In the genomic region with DNA sequence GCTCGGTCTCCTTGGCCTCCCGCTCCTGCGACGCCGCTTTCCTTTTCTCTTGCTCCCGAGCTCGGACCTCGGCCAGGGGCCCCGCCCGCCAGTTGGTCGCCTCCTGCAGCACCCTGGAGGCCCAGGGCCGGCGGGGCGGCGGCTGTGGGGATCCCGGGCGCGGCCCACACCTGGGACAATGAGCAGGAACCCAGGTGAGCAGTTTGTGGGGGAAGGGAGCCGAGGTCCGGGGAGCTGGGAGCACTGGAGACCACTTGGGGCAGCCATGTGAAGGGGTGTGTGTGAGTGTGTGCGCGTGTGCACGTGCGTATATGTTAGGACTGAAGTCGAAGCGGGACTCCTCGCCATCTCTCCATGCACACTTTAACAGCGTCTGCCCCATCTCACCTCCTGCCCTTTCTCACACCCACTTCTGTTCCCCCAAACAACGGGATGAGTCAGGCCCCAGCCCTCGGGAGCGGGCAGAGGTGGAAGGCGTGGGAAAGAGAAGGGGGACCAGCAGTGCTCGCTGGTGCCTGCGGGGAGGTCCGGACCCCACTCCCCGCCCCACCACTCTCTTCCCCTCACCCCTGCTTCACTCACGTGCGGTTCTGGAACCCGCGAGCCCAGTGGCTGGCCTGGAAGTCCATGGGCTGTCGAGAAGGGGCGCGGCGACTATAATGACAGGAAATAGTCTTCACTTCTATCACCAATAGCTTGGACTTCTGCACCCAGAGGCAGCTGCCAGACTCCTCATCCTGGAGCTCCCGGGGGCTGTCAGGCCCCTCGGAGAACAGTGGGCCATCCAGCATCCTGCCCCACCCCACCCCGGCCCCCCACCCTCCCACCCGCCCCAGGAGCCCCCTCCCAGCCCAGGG, we compare ENCODE assay signal across 6 cellular contexts. TPM values are rescaled to one million over a fixed set of nuclear protein-coding genes. Genes with fewer than 3 reads are reported as not detected.
DNase-seq lines count a peak whose midpoint lies in the region; ATAC-seq and TF ChIP-seq lines count a peak whose summit lies in the region.

No MANE protein-coding gene starts in this region.

- no peak overlapping the region for H3K27ac Mint-ChIP-seq in activated CD4-positive, alpha-beta T cell treated with anti-CD3 and anti-CD28 coated beads for 36 hours

- peaks cover 79% of the 10 kb centered on the region for H3K27me3 ChIP-seq in iPS-20b (ENCODE audit: insufficient read depth, low read length)

- H3K36me3 Mint-ChIP-seq in activated CD4-positive, alpha-beta T cell treated with anti-CD3 and anti-CD28 coated beads for 36 hours (ENCODE audit: low read depth), result peaks cover 30% of the 10 kb centered on the region

- H3K4me3 ChIP-seq in WI38 (ENCODE audit: low read depth, low read length), result peak overlapping the region; percentile 39
- H3K4me3 ChIP-seq in iPS-20b (ENCODE audit: low read length), result peak overlapping the region; percentile 57

- H3K9me3 ChIP-seq in iPS-20b (ENCODE audit: insufficient read depth, low read depth, low read length), result no peaks in the 10 kb centered on the region

- DNase-seq in activated CD4-positive, alpha-beta T cell treated with anti-CD3 and anti-CD28 coated beads for 36 hours, result peak; percentile 50
- DNase-seq in activated CD4-positive, alpha-beta T cell treated with anti-CD3 and anti-CD28 coated beads, Interleukin-2, amount 50 U/mL, for 1 hour, result no peak
- DNase-seq in NCI-H2081 treated with DMSO at 0.1 percent for 48 hours (lab: John Stamatoyannopoulos, UW) (no peak), NCI-H510A treated with DMSO at 0.1 percent for 48 hours (lab: John Stamatoyannopoulos, UW) (no peak)

- peaks cover 2% of the 10 kb centered on the region for H3K4me1 ChIP-seq in iPS-20b (ENCODE audit: insufficient read depth, low read length)

- POLR2A ChIA-PET in activated CD4-positive, alpha-beta T cell treated with anti-CD3 and anti-CD28 coated beads for 36 hours (lab: Charles Lee), result interaction anchor here (0.6 kb wide), 3 partner anchors 21 to 377 kb away, joined by 4 to 5 read pairs (median 4); partner anchors contain the start of gene DDX23

- no peaks in the 10 kb centered on the region for H3K9me3 Mint-ChIP-seq in activated CD4-positive, alpha-beta T cell treated with anti-CD3 and anti-CD28 coated beads for 36 hours (ENCODE audit: low read depth)

- peaks cover 11% of the 10 kb centered on the region; the same call in 1 of the 2 replicates for H3K36me3 ChIP-seq in iPS-20b (ENCODE audit: insufficient read depth, low read depth, low read length)

- H3K27me3 Mint-ChIP-seq in activated CD4-positive, alpha-beta T cell treated with anti-CD3 and anti-CD28 coated beads for 36 hours, result peaks cover 48% of the 10 kb centered on the region

- no peak overlapping the region for H3K27ac ChIP-seq in iPS-20b (ENCODE audit: low read length)

- TF ChIP-seq CTCF in WI38 (IDR thresholded peaks at IDR 0.05; ENCODE audit: low read depth, low read length), result no peak

- intact Hi-C loops in activated CD4-positive, alpha-beta T cell treated with anti-CD3 and anti-CD28 coated beads for 36 hours (cut with DNase I, micrococcal nuclease), result loop anchor here (1.0 to 5.0 kb wide), 5 partner anchors 21 to 246 kb away; partner anchors contain the start of genes DDX23 (in 1 of the 2) and DHH (in 1 of the 2)

- H3K4me3 Mint-ChIP-seq in activated CD4-positive, alpha-beta T cell treated with anti-CD3 and anti-CD28 coated beads for 36 hours, result peak overlapping the region; percentile 48

- ATAC-seq in activated CD4-positive, alpha-beta T cell treated with anti-CD3 and anti-CD28 coated beads for 36 hours, result peak; percentile 31

- CTCF ChIA-PET in activated CD4-positive, alpha-beta T cell treated with anti-CD3 and anti-CD28 coated beads for 36 hours (lab: Charles Lee), result interaction anchor here (0.6 to 13.4 kb wide), 24 partner anchors 8 to 874 kb away, joined by 3 to 246 read pairs (median 5); partner anchors contain the start of genes ARF3, DDX23, PRKAG1 and TROAP

- no peak overlapping the region for H3K9ac ChIP-seq in iPS-20b (ENCODE audit: low read depth, low read length)

- peaks cover 26% of the 10 kb centered on the region for H3K4me1 Mint-ChIP-seq in activated CD4-positive, alpha-beta T cell treated with anti-CD3 and anti-CD28 coated beads for 36 hours

RNA-seq across cellular contexts. Expression of gene DDN, which starts 0.5 kb away (rescaled TPM):
- under 1 TPM; 0.48 to 0.61 TPM for total RNA-seq in activated CD4-positive, alpha-beta T cell treated with anti-CD3 and anti-CD28 coated beads for 36 hours

RNA-seq across cellular contexts. Expression of gene PRKAG1, which starts 19.9 kb away (rescaled TPM):
- total RNA-seq in activated CD4-positive, alpha-beta T cell treated with anti-CD3 and anti-CD28 coated beads for 36 hours, result 10 to 100 TPM; 54.5 to 62.6 TPM

RNA-seq across cellular contexts. Expression of gene WNT1, which starts 20.6 kb away (rescaled TPM):
- not detected for total RNA-seq in activated CD4-positive, alpha-beta T cell treated with anti-CD3 and anti-CD28 coated beads for 36 hours

RNA-seq across cellular contexts. Expression of gene WNT10B, which starts 27.2 kb away (rescaled TPM):
- total RNA-seq in activated CD4-positive, alpha-beta T cell treated with anti-CD3 and anti-CD28 coated beads for 36 hours, result under 1 TPM; 0.16 to 0.18 TPM

RNA-seq across cellular contexts. Expression of gene ARF3, which starts 41.4 kb away (rescaled TPM):
- total RNA-seq in activated CD4-positive, alpha-beta T cell treated with anti-CD3 and anti-CD28 coated beads for 36 hours, result 10 to 100 TPM; 84.7 to 96.1 TPM
